In the genomic region with DNA sequence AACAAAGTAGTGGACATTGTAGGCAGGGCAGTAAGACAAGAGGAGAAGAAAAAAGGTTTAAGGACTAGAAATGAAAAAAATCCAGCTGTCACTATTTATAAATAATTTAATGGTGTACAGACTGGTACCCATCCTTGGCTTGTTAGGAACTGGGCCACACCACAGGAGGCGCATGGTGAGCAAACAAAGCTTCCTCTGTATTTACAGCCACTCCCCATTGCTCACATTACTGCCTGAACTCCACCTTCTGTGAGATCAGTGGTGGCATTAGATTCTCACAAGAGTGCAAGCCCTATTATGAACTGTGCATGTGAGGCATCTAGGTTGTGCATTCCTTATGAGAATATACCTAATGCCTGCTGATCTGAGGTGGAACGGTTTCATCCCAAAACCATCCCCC, we compare ENCODE assay signal across 28 cellular contexts.
"Had no signal": no experiment of that assay in that cellular context is flagged by ENCODE, and none has a peak within 500 bp of the region (broad histone marks: within the 10 kb centered on the region; RNA-seq: fewer than 3 reads in every experiment).

No MANE protein-coding gene starts in this region.

- H3K4me3 ChIP-seq: ascending aorta, body of pancreas, SJSA1 had no signal

- DNase-seq: activated CD4-positive, alpha-beta memory T cell treated with anti-CD3 and anti-CD28 coated beads for 36 hours; activated CD4-positive, alpha-beta T cell treated with anti-CD3 and anti-CD28 coated beads for 48 hours; activated CD4-positive, CD25-positive, alpha-beta regulatory T cell treated with anti-CD3 and anti-CD28 coated beads, Interleukin-2, amount 50 U/mL, for 72 hours; activated CD8-positive, alpha-beta memory T cell treated with anti-CD3 and anti-CD28 coated beads for 24 hours; activated effector memory CD4-positive, alpha-beta T cell treated with anti-CD3 and anti-CD28 coated beads, Interleukin-2, amount 50 U/mL, for 16 hours; activated naive CD4-positive, alpha-beta T cell treated with Interleukin-2 at 50 U/mL for 16 hours; activated naive CD8-positive, alpha-beta T cell treated with anti-CD3 and anti-CD28 coated beads, Interleukin-2, amount 50 U/mL, for 24 hours; activated T-cell treated with anti-CD3 and anti-CD28 coated beads, Interleukin-2, amount 50 U/mL, for 4 hours; amniotic stem cell; body of pancreas; NCI-H1092; NCI-H1417; NCI-H187; NCI-H2171; NCI-H2227 treated with DMSO at 0.1 percent for 48 hours; NCI-H446 treated with DMSO at 0.1 percent for 48 hours; NCI-H524 treated with DMSO at 0.1 percent for 48 hours; NK-92 treated with Interleukin-12 subunit alpha and Interleukin-12 subunit beta, amount 100 ng/mL, for 24 hours; OCI-M1; RPMI8226; T-helper 17 cell; T-helper 9 cell had no signal

- ATAC-seq: activated naive CD4-positive, alpha-beta T cell treated with anti-CD3 and anti-CD28 coated beads, Interleukin-2, amount 50 U/mL, for 72 hours; activated naive CD8-positive, alpha-beta T cell treated with anti-CD3 and anti-CD28 coated beads, Interleukin-2, amount 50 U/mL, for 24 hours; activated T-cell treated with anti-CD3 and anti-CD28 coated beads, Interleukin-2, amount 50 U/mL, for 4 hours; body of pancreas; Panc1; Right ventricle myocardium inferior; T-helper 17 cell; WTC11 had no signal
